In the genomic region with DNA sequence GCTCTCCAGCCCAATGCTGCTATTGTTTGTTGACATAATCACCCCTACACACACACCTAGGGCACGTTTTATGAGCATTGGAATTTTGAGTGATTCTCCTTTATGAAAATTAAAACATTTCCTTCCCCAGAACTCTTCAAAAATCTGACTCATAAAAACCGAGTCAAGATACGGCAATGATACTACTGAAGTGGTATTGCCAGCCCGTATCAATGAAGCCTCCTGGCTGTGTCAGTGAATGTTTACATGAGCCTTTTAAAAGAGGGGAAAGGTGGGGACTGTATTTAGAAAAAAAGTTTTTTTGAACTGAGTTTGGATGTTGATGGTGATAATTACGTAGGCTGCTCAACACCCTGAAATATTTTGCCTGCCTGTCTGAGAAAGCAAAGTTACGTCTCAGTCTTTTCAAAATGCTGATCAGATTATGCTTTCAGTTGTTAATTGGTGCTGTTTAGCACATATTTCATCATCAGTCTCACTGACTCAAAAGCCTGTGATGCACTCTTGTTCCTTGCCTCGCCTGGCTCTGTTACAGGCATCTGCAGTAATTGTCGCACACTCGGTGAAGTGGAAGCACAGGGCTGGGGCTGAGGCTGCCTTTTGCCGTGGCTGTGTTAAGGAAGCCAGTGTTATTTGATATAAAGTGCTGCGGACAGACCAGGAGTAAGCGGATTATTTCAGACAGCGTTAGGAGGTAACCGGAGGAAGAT, we compare ENCODE assay signal across 9 cellular contexts.
A peak's percentile ranks its signal among the peaks of the same experiment; 100 is the strongest.
DNase-seq lines count a peak whose midpoint lies in the region; ATAC-seq and TF ChIP-seq lines count a peak whose summit lies in the region.
"Had no signal": no experiment of that assay in that cellular context is flagged by ENCODE, and none has a peak within 500 bp of the region (broad histone marks: within the 10 kb centered on the region; RNA-seq: fewer than 3 reads in every experiment).

No MANE protein-coding gene starts in this region.

- no peak overlapping the region for H3K4me3 Mint-ChIP-seq in mesothelial cell of epicardium

- H3K36me3 ChIP-seq in ectodermal cell (ENCODE audit: control insufficient read depth, insufficient read depth, low read length) (no peaks in the 10 kb centered on the region), aorta (ENCODE audit: control insufficient read depth in 1 of 2, insufficient read depth in 2 of 2, low read length in 1 of 2) (no peaks in the 10 kb centered on the region)

- no peaks in the 10 kb centered on the region for H3K27me3 Mint-ChIP-seq in mesothelial cell of epicardium (ENCODE audit: low read depth)

- no peak for TF ChIP-seq CTCF in mesothelial cell of epicardium (IDR thresholded peaks at IDR 0.05; ENCODE audit: unreplicated experiment)

- H3K27ac ChIP-seq in ectodermal cell (ENCODE audit: insufficient read depth, low read depth, low read length, poor library complexity, severe bottlenecking) (peak overlapping the region; percentile 4), aorta (ENCODE audit: low read depth in 1 of 2, low read length in 2 of 2) (peak overlapping the region in 1 of 2 donors; percentile 84)

- peaks cover 8% of the 10 kb centered on the region for H3K4me1 ChIP-seq in ectodermal cell (ENCODE audit: control insufficient read depth, insufficient read depth, low read length)
- H3K4me1 ChIP-seq in aorta (ENCODE audit: control insufficient read depth in 1 of 2, insufficient read depth in 2 of 2, low read length in 2 of 2): peaks cover 0 to 3% of the 10 kb centered on the region in 2 donors

- no peak overlapping the region for H3K4me3 ChIP-seq in ectodermal cell (ENCODE audit: insufficient read depth, low read depth, low read length)
- H3K4me3 ChIP-seq in aorta (ENCODE audit: low read length in 2 of 2): no peak overlapping the region

- peaks cover 36% of the 10 kb centered on the region for H3K4me1 Mint-ChIP-seq in mesothelial cell of epicardium

- intact Hi-C loops in aorta (cut with DNase I): no loop called here

- ATAC-seq in aorta (ENCODE audit: low FRiP score) (peak; percentile 85), HG03520 (IDR thresholded peaks at IDR 0.05; ENCODE audit: unreplicated experiment) (no peak)

- peaks cover 27% of the 10 kb centered on the region for H3K9me3 Mint-ChIP-seq in mesothelial cell of epicardium

- H3K27ac Mint-ChIP-seq in mesothelial cell of epicardium: peak overlapping the region; percentile 69

- WGBS in ectodermal cell, 2 experiments: 79 to 82% methylated on average over 14 of the region's 14 CpGs
- 33 to 34% methylated on average over 14 of the region's 14 CpGs for WGBS in aorta, 2 donors

- H3K27me3 ChIP-seq in ectodermal cell (ENCODE audit: control insufficient read depth, insufficient read depth, low read length, poor library complexity, severe bottlenecking) (no peaks in the 10 kb centered on the region), aorta (ENCODE audit: control insufficient read depth in 1 of 2, insufficient read depth in 2 of 2, low read length in 1 of 2) (no peaks in the 10 kb centered on the region)

- DNase-seq in NCI-H748 (lab: John Stamatoyannopoulos, UW; ENCODE audit: unreplicated experiment) (peak; percentile 17), NCI-H748 treated with DMSO at 0.1 percent for 48 hours (lab: John Stamatoyannopoulos, UW) (no peak), mesothelial cell of epicardium (ENCODE audit: low spot score in 2 of 2, unreplicated experiment in 2 of 2) (peak in 1 of 2 experiments; percentile 42), aorta (peak; percentile 61 to 79), GM19240 (ENCODE audit: insufficient read length, low spot score) (no peak), iPS-NIHi11 (ENCODE audit: low spot score) (no peak)
- DNase-seq: stimulated activated CD4-positive, alpha-beta T cell treated with anti-CD3 and anti-CD28 coated beads, Interleukin-1b, Interleukin-23, amount 100 ng/mL, for 48 hours had no signal

- peaks cover 17% of the 10 kb centered on the region for H3K36me3 Mint-ChIP-seq in mesothelial cell of epicardium

- no peaks in the 10 kb centered on the region for H3K9me3 ChIP-seq in ectodermal cell (ENCODE audit: control insufficient read depth, low read length)
- H3K9me3 ChIP-seq in aorta (ENCODE audit: control insufficient read depth, low read length): no peaks in the 10 kb centered on the region

Comparison
In these comparisons a context has a peak if more than half of its experiments do, and no peak if none do; other contexts are left out.
1. DNase-seq: peak in NCI-H748 (single experiment) and aorta (2 of 2); none in NCI-H748 treated with DMSO at 0.1 percent for 48 hours (single experiment), GM19240 (single experiment) and iPS-NIHi11 (single experiment).